ENCODE assay signal across 1 cellular context in the genomic region with DNA sequence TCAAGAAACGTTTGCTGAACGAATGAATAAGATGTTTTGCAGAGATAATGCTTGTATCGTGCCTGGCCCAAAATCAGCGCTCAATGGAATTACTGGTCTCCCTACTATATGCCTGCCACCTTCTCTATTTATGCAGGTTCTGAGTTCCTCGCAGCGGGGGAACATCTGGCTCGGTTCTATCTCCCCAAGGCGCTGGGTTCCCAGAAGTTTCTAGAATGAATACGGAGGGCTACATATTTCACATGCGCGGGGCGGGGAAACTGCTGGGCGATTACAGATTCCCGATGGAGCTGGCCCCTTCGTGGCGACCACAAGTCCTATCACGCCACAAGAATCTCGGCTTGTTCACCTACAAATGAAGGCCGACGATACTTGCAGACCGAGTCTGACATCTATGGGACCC.
TF ChIP-seq lines count a peak whose summit lies in the region.

No MANE protein-coding gene starts in this region.

TF ChIP-seq in HCT116, 20 proteins besides CTCF, POLR2A, EP300 and RAD21:
- TF ChIP-seq FOSL1 (IDR thresholded peaks at IDR 0.05; ENCODE audit: low read depth) (no peak), CEBPB (IDR thresholded peaks at IDR 0.05; ENCODE audit: low read depth) (no peak), ELF1 (IDR thresholded peaks at IDR 0.05; ENCODE audit: borderline replicate concordance, low read depth) (no peak), SP1 (IDR thresholded peaks at IDR 0.05; ENCODE audit: low read depth) (no peak), EGR1 (IDR thresholded peaks at IDR 0.05; ENCODE audit: low read depth) (no peak), SIN3A (IDR thresholded peaks at IDR 0.05; ENCODE audit: low read depth) (no peak), TCF7L2 (IDR thresholded peaks at IDR 0.05; ENCODE audit: borderline replicate concordance, extremely low read depth, insufficient read depth, insufficient read length) (no peak), ZNF274 (IDR thresholded peaks at IDR 0.05; ENCODE audit: low read depth, low read length) (no peak), JUND (IDR thresholded peaks at IDR 0.05) (no peak)
- TF ChIP-seq, protein P1, sequence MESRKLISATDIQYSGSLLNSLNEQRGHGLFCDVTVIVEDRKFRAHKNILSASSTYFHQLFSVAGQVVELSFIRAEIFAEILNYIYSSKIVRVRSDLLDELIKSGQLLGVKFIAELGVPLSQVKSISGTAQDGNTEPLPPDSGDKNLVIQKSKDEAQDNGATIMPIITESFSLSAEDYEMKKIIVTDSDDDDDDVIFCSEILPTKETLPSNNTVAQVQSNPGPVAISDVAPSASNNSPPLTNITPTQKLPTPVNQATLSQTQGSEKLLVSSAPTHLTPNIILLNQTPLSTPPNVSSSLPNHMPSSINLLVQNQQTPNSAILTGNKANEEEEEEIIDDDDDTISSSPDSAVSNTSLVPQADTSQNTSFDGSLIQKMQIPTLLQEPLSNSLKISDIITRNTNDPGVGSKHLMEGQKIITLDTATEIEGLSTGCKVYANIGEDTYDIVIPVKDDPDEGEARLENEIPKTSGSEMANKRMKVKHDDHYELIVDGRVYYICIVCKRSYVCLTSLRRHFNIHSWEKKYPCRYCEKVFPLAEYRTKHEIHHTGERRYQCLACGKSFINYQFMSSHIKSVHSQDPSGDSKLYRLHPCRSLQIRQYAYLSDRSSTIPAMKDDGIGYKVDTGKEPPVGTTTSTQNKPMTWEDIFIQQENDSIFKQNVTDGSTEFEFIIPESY (IDR thresholded peaks at IDR 0.05; ENCODE audit: extremely low read depth, insufficient replicate concordance, low read length), result no peak
- TF ChIP-seq, protein P2, sequence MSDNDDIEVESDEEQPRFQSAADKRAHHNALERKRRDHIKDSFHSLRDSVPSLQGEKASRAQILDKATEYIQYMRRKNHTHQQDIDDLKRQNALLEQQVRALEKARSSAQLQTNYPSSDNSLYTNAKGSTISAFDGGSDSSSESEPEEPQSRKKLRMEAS (IDR thresholded peaks at IDR 0.05), result no peak
- TF ChIP-seq, protein P3, sequence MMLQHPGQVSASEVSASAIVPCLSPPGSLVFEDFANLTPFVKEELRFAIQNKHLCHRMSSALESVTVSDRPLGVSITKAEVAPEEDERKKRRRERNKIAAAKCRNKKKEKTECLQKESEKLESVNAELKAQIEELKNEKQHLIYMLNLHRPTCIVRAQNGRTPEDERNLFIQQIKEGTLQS (IDR thresholded peaks at IDR 0.05), result no peak
